In genomic region chr17:9355231-9355630, GRCh38 we compare ENCODE assay signal across 3 cellular contexts.
A peak's percentile ranks its signal among the peaks of the same experiment; 100 is the strongest.
DNase-seq lines count a peak whose midpoint lies in the region; ATAC-seq, FAIRE-seq and TF ChIP-seq lines count a peak whose summit lies in the region.
"Not testable (repeated sequence)": the region's sequence is repeated elsewhere in the genome, so short reads cannot be mapped to it uniquely, and the experiment has no call there.

No MANE protein-coding gene starts in this region.

- peaks cover 21% of the 10 kb centered on the region for H3K4me1 ChIP-seq in HepG2 (ENCODE audit: insufficient read depth, low read length)

- H3K4me1 Mint-ChIP-seq in dendritic cell treated with granulocyte-macrophage colony-stimulating factor and Interleukin-4, amounts not matched to agents 40 ng/mL and 50 ng/mL, for 4 days (ENCODE audit: low read depth): peaks cover 23% of the 10 kb centered on the region
- H3K4me1 Mint-ChIP-seq in stimulated activated naive B cell treated with anti-CD40 and anti-IgM and Interleukin-4, amounts not matched to agents 10 μg/mL and 1 μg/mL and 100 μg/mL, for 72 hours: peaks cover 11 to 28% of the 10 kb centered on the region in 2 donors

- POLR2A ChIA-PET in HepG2 (lab: Yijun Ruan, JAX): not testable (repeated sequence)

- H2AFZ ChIP-seq in HepG2 (ENCODE audit: low read length): not testable (repeated sequence)

- H3K27ac Mint-ChIP-seq in dendritic cell treated with granulocyte-macrophage colony-stimulating factor and Interleukin-4, amounts not matched to agents 40 ng/mL and 50 ng/mL, for 4 days: peak overlapping the region; percentile 23
- peak overlapping the region; percentile 2 for H3K27ac Mint-ChIP-seq in stimulated activated naive B cell treated with anti-CD40 and anti-IgM and Interleukin-4, amounts not matched to agents 10 μg/mL and 1 μg/mL and 100 μg/mL, for 72 hours

- not testable (repeated sequence) for TF ChIP-seq EP300 in HepG2 (IDR thresholded peaks at IDR 0.05; ENCODE audit: low read depth in 2 of 2, low read length in 2 of 2); HepG2 (CRISPR knock-in tag; IDR thresholded peaks at IDR 0.05; ENCODE audit: borderline replicate concordance)

- H4K20me1 ChIP-seq in HepG2 (ENCODE audit: insufficient read depth, low read length): not testable (repeated sequence)

- not testable (repeated sequence) for H3K4me2 ChIP-seq in HepG2 (ENCODE audit: low read depth, low read length)

- not testable (repeated sequence) for H3K9me3 ChIP-seq in HepG2 (ENCODE audit: low read length)

- not testable (repeated sequence) for H3K9me3 Mint-ChIP-seq in dendritic cell treated with granulocyte-macrophage colony-stimulating factor and Interleukin-4, amounts not matched to agents 40 ng/mL and 50 ng/mL, for 4 days; stimulated activated naive B cell treated with anti-CD40 and anti-IgM and Interleukin-4, amounts not matched to agents 10 μg/mL and 1 μg/mL and 100 μg/mL, for 72 hours

- DNase-seq in HepG2 (ENCODE audit: low spot score): peak; percentile 18
- DNase-seq in stimulated activated naive B cell treated with anti-CD40 and anti-IgM and Interleukin-4, amounts not matched to agents 10 μg/mL and 1 μg/mL and 100 μg/mL, for 72 hours: not testable (repeated sequence)

- TF ChIP-seq CTCF in HepG2 (CRISPR knock-in tag; IDR thresholded peaks at IDR 0.05): not testable (repeated sequence)

- in situ Hi-C loops in HepG2 (cut with HindIII; ENCODE audit: extremely low pct_ligation_motif_present, low pct_unique_long_range_greater_than_20kb): not testable (repeated sequence)

- TF ChIP-seq RAD21 in HepG2 (CRISPR knock-in tag; IDR thresholded peaks at IDR 0.05): not testable (repeated sequence)

- H3K79me2 ChIP-seq in HepG2 (ENCODE audit: insufficient read depth, low read length): not testable (repeated sequence)

- not testable (repeated sequence) for BruUV-seq in HepG2 (replicated peaks; lab: Mats Ljungman, UMichigan)

- H3K9ac ChIP-seq in HepG2 (ENCODE audit: insufficient read depth, low read depth, low read length): not testable (repeated sequence)

- H3K27me3 ChIP-seq in HepG2 (ENCODE audit: control insufficient read depth in 1 of 2, insufficient read depth in 2 of 2, low read length in 2 of 2): not testable (repeated sequence)

- not testable (repeated sequence) for H3K27ac ChIP-seq in HepG2 (ENCODE audit: extremely low read length, insufficient read depth, low read length)

- not testable (repeated sequence) for H3K27me3 Mint-ChIP-seq in dendritic cell treated with granulocyte-macrophage colony-stimulating factor and Interleukin-4, amounts not matched to agents 40 ng/mL and 50 ng/mL, for 4 days; stimulated activated naive B cell treated with anti-CD40 and anti-IgM and Interleukin-4, amounts not matched to agents 10 μg/mL and 1 μg/mL and 100 μg/mL, for 72 hours

- not testable (repeated sequence) for H3K4me3 ChIP-seq in HepG2 (replicated peaks in 1 of 3; ENCODE audit: insufficient read depth in 1 of 3, low read depth in 2 of 3, low read length in 3 of 3)

- intact Hi-C loops in dendritic cell treated with granulocyte-macrophage colony-stimulating factor and Interleukin-4, amounts not matched to agents 40 ng/mL and 50 ng/mL, for 4 days (cut with micrococcal nuclease); HepG2 (cut with micrococcal nuclease; ENCODE audit: unreplicated experiment): not testable (repeated sequence)

- peak; percentile 61; the same call in 2 of the 3 replicates for ATAC-seq in HepG2
- not testable (repeated sequence) for ATAC-seq in stimulated activated naive B cell treated with anti-CD40 and anti-IgM and Interleukin-4, amounts not matched to agents 10 μg/mL and 1 μg/mL and 100 μg/mL, for 72 hours (replicated peaks)

- FAIRE-seq in HepG2 (lab: Jason Lieb, UNC): not testable (repeated sequence)

- not testable (repeated sequence) for H3K36me3 Mint-ChIP-seq in dendritic cell treated with granulocyte-macrophage colony-stimulating factor and Interleukin-4, amounts not matched to agents 40 ng/mL and 50 ng/mL, for 4 days (ENCODE audit: low read depth)
- H3K36me3 Mint-ChIP-seq in stimulated activated naive B cell treated with anti-CD40 and anti-IgM and Interleukin-4, amounts not matched to agents 10 μg/mL and 1 μg/mL and 100 μg/mL, for 72 hours: peaks cover 11 to 17% of the 10 kb centered on the region in 2 donors

- not testable (repeated sequence) for TF ChIP-seq POLR2A in HepG2 (IDR thresholded peaks at IDR 0.05; ENCODE audit: insufficient read depth in 1 of 2, low read depth in 2 of 2, low read length in 2 of 2)

- 71% methylated on average over 10 of the region's 10 CpGs for WGBS in HepG2 (ENCODE audit: low lambda C conversion rate)

- H3K4me3 Mint-ChIP-seq in dendritic cell treated with granulocyte-macrophage colony-stimulating factor and Interleukin-4, amounts not matched to agents 40 ng/mL and 50 ng/mL, for 4 days; stimulated activated naive B cell treated with anti-CD40 and anti-IgM and Interleukin-4, amounts not matched to agents 10 μg/mL and 1 μg/mL and 100 μg/mL, for 72 hours: not testable (repeated sequence)

- CTCF ChIA-PET in HepG2 (lab: Yijun Ruan, JAX; ENCODE audit: low intra/inter-chr PET ratio, low total read pairs): not testable (repeated sequence)

- H3K36me3 ChIP-seq in HepG2 (replicated peaks in 1 of 2; ENCODE audit: control insufficient read depth in 1 of 2, insufficient read depth in 2 of 2, low read length in 2 of 2): not testable (repeated sequence)

TF ChIP-seq in HepG2, 621 proteins besides CTCF, POLR2A, EP300 and RAD21 (continues in another document):
- TF ChIP-seq ZNF362 (CRISPR knock-in tag; IDR thresholded peaks at IDR 0.05; ENCODE audit: borderline replicate concordance) (peak; percentile 79), SKI (IDR thresholded peaks at IDR 0.05; ENCODE audit: partially characterized antibody) (peak; percentile 23), RARA (CRISPR knock-in tag; IDR thresholded peaks at IDR 0.05) (peak; percentile 59), SALL1 (CRISPR knock-in tag; IDR thresholded peaks at IDR 0.05) (peak; percentile 19; the same call in 1 of the 2 replicates), ZNF441 (CRISPR knock-in tag; IDR thresholded peaks at IDR 0.05; ENCODE audit: borderline replicate concordance) (0 out of 2 replicates have a peak, but pooled peaks have one; percentile 43), GFI1 (CRISPR knock-in tag; IDR thresholded peaks at IDR 0.05; ENCODE audit: borderline replicate concordance) (peak; percentile 68; the same call in 1 of the 2 replicates), TEAD3 (CRISPR knock-in tag; optimal IDR thresholded peaks at IDR 0.05; ENCODE audit: borderline replicate concordance) (peak; percentile 70), NR2F6 (CRISPR knock-in tag; IDR thresholded peaks at IDR 0.05) (peak; percentile 47; the same call in 1 of the 2 replicates), ARID5B (CRISPR knock-in tag; IDR thresholded peaks at IDR 0.05) (peak; percentile 42; the same call in 1 of the 2 replicates)
- TF ChIP-seq NR2F6 (IDR thresholded peaks at IDR 0.05): not testable (repeated sequence)
